ENCODE assay signal across 8 cellular contexts in genomic region chr16:15054357-15055140, GRCh38. TPM values are rescaled to one million over a fixed set of nuclear protein-coding genes. Genes with fewer than 3 reads are reported as not detected.
DNase-seq lines count a peak whose midpoint lies in the region; ATAC-seq and TF ChIP-seq lines count a peak whose summit lies in the region.

No MANE protein-coding gene starts in this region.

- peak overlapping the region; percentile 91 for H3K4me2 ChIP-seq in osteoblast (ENCODE audit: insufficient read depth, low read length)

- TF ChIP-seq CTCF in epithelial cell of esophagus (IDR thresholded peaks at IDR 0.05; ENCODE audit: insufficient read depth, low read depth, low read length, missing control alignments) (no peak), osteoblast (IDR thresholded peaks at IDR 0.05; ENCODE audit: extremely low read depth, low read depth, low read length) (no peak)

- H3K36me3 Mint-ChIP-seq in CD8-positive, alpha-beta memory T cell: peaks cover 0 to 11% (median 0%) of the 10 kb centered on the region in 3 donors

- H3K9me3 ChIP-seq in CD8-positive, alpha-beta memory T cell (ENCODE audit: low read length): no peaks in the 10 kb centered on the region
- H3K9me3 ChIP-seq in osteoblast (ENCODE audit: low read depth, low read length): no peaks in the 10 kb centered on the region

- no peaks in the 10 kb centered on the region for H3K9me3 Mint-ChIP-seq in CD8-positive, alpha-beta memory T cell

- H2AFZ ChIP-seq in osteoblast (ENCODE audit: low read length): peak overlapping the region; percentile 85

- DNase-seq in CD8-positive, alpha-beta memory T cell: no peak
- DNase-seq in OCI-M1 (lab: John Stamatoyannopoulos, UW) (peak; percentile 37), epithelial cell of esophagus (ENCODE audit: low read depth) (no peak), osteoblast (ENCODE audit: insufficient read length, low spot score, missing footprints) (no peak), HK-2 (ENCODE audit: unreplicated experiment) (no peak), NCI-H1048 (lab: John Stamatoyannopoulos, UW) (no peak), NCI-H146 (lab: John Stamatoyannopoulos, UW) (no peak)

- CTCF ChIA-PET in CD8-positive, alpha-beta memory T cell (lab: Charles Lee): no interaction called here

- POLR2A ChIA-PET in CD8-positive, alpha-beta memory T cell (lab: Charles Lee): no interaction called here

- H3K4me3 ChIP-seq in CD8-positive, alpha-beta memory T cell (ENCODE audit: low read length): peak overlapping the region; percentile 77
- H3K4me3 ChIP-seq in epithelial cell of esophagus (ENCODE audit: low read length) (peak overlapping the region; percentile 81), osteoblast (ENCODE audit: insufficient read depth, low read length) (peak overlapping the region; percentile 88)

- H3K4me3 Mint-ChIP-seq in CD8-positive, alpha-beta memory T cell: peak overlapping the region; percentile 87 to 95 (median 90)

- peaks cover 8% of the 10 kb centered on the region for H3K4me1 ChIP-seq in CD8-positive, alpha-beta memory T cell (ENCODE audit: insufficient read depth, low read length)
- H3K4me1 ChIP-seq in osteoblast (ENCODE audit: insufficient read depth, low read length): peaks cover 10% of the 10 kb centered on the region

- peak overlapping the region in 7 of 8 donors; percentile 74 to 93 (median 88) for H3K27ac Mint-ChIP-seq in CD8-positive, alpha-beta memory T cell

- no peak for ATAC-seq in GM21528 (IDR thresholded peaks at IDR 0.05; ENCODE audit: low FRiP score, unreplicated experiment)

- H3K4me1 Mint-ChIP-seq in CD8-positive, alpha-beta memory T cell: peaks cover 15 to 40% (median 28%) of the 10 kb centered on the region in 3 donors

- no peaks in the 10 kb centered on the region for H4K20me1 ChIP-seq in osteoblast (ENCODE audit: insufficient read depth, low read length)

- peaks cover 53% of the 10 kb centered on the region for H3K79me2 ChIP-seq in osteoblast (ENCODE audit: insufficient read depth, low read length)

- H3K27me3 Mint-ChIP-seq in CD8-positive, alpha-beta memory T cell: no peaks in the 10 kb centered on the region

- H3K27me3 ChIP-seq in CD8-positive, alpha-beta memory T cell (ENCODE audit: insufficient read depth, low read length, poor library complexity, severe bottlenecking): no peaks in the 10 kb centered on the region
- no peaks in the 10 kb centered on the region for H3K27me3 ChIP-seq in osteoblast (ENCODE audit: insufficient read depth, low read length)

- no peaks in the 10 kb centered on the region for H3K36me3 ChIP-seq in CD8-positive, alpha-beta memory T cell (ENCODE audit: insufficient read depth, low read length)
- peaks cover 10% of the 10 kb centered on the region for H3K36me3 ChIP-seq in osteoblast (ENCODE audit: insufficient read depth, low read length)

- H3K27ac ChIP-seq in CD8-positive, alpha-beta memory T cell (ENCODE audit: low read depth, low read length): no peak overlapping the region
- H3K27ac ChIP-seq in osteoblast (ENCODE audit: low read depth, low read length): no peak overlapping the region

RNA-seq across cellular contexts. Expression of gene NTAN1, which starts 1.3 kb away (rescaled TPM):
- 10 to 100 TPM; 34.5 to 40.1 TPM for total RNA-seq in CD8-positive, alpha-beta memory T cell
- 59.5 TPM for polyA plus RNA-seq in CD8-positive, alpha-beta memory T cell
- 59.7 and 75.7 TPM in 2 replicates for total RNA-seq in osteoblast

RNA-seq across cellular contexts. Expression of gene RRN3, which starts 39.5 kb away (rescaled TPM):
- total RNA-seq in CD8-positive, alpha-beta memory T cell: 10 to 100 TPM; 58.3 to 58.4 TPM
- 30.2 TPM for polyA plus RNA-seq in CD8-positive, alpha-beta memory T cell
- 23.0 and 29.3 TPM in 2 replicates for total RNA-seq in osteoblast
